ENCODE assay signal across 11 cellular contexts in the genomic region with DNA sequence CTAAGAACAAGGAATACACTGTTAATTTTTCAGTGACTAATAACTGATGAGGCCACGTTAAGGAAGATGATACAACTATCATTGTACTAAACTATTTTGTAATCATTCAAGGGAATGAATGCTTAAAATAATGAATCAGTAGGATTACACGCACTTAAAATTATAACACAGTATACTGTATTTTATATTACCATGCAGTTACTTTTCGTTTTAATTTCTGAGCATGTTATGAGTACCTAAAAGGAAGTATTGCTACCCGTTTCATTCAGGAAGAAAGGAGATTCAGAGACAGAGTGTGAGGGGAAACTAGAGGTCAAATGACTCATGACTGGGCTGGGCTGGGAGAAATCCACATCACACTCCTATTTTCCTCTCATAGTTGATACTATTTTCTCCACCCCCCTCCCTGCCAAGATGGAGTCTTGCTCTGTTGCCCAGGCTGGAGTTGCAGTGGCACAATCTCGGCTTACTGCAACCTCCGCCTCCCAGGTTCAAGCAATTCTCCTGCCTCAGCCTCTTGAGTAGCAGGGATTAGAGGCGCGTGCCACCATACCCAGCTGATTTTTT.
A peak's percentile ranks its signal among the peaks of the same experiment; 100 is the strongest.
DNase-seq lines count a peak whose midpoint lies in the region; ATAC-seq and TF ChIP-seq lines count a peak whose summit lies in the region.
"Had no signal": no experiment of that assay in that cellular context is flagged by ENCODE, and none has a peak within 500 bp of the region (broad histone marks: within the 10 kb centered on the region; RNA-seq: fewer than 3 reads in every experiment).

No MANE protein-coding gene starts in this region.

- no peak overlapping the region for H2AK9ac ChIP-seq in IMR-90 (replicated peaks; ENCODE audit: low read depth, low read length, poor library complexity)

- ATAC-seq in IMR-90 (ENCODE audit: low read depth) (peak; percentile 52), left lung (peak; percentile 34), GM21717 (IDR thresholded peaks at IDR 0.05; ENCODE audit: unreplicated experiment) (no peak)
- ATAC-seq in effector memory CD8-positive, alpha-beta T cell (replicated peaks) = no peak

- dilution Hi-C loops in IMR-90 (cut with HindIII; ENCODE audit: low sequenced_read_pairs, unreplicated experiment) = no loop called here

- no CpG with 5 or more reads among the region's 8 CpGs for WGBS in IMR-90 (ENCODE audit: extremely low coverage in 2 of 2, insufficient read length in 1 of 2), 2 experiments

- H3K27ac Mint-ChIP-seq in T-helper 2 cell treated with Interferon-gamma antibody and Interleukin-4, amounts not matched to agents 5 μg/mL and 100 μg/mL, for 36 hours = no peak overlapping the region
- no peak overlapping the region for H3K27ac Mint-ChIP-seq in effector memory CD8-positive, alpha-beta T cell
- H3K27ac Mint-ChIP-seq: activated T-helper 1 cell treated with anti-CD3 and anti-CD28 coated beads, Interleukin-12 subunit alpha, Interleukin-12 subunit beta, Interleukin-2, Interleukin-4 antibody, amounts not matched to agents 30 ng/mL and 10 ng/mL and 1 ng/mL, durations not matched to agents 14 hours and 24 hours and 36 hours; stimulated activated naive CD8-positive, alpha-beta T cell treated with anti-CD3 and anti-CD28 coated beads, Interleukin-15, Interleukin-2, amounts not matched to agents 100 ng/mL and 50 ng/mL, for 24 hours had no signal

- H3K4me3 ChIP-seq in IMR-90 (ENCODE audit: insufficient read depth, low read depth, low read length) (no peak overlapping the region), left lung (no peak overlapping the region)

- H3K23ac ChIP-seq in IMR-90 (ENCODE audit: low read depth, low read length) = no peak overlapping the region

- H2BK5ac ChIP-seq in IMR-90 (ENCODE audit: low read depth, low read length, poor library complexity, severe bottlenecking) = peak overlapping the region; percentile 23

- no peaks in the 10 kb centered on the region for H3K79me1 ChIP-seq in IMR-90 (ENCODE audit: low read depth in 1 of 2, low read length in 2 of 2)

- H4K20me1 ChIP-seq in IMR-90 (ENCODE audit: insufficient read depth, low read length) = no peaks in the 10 kb centered on the region

- no peak overlapping the region for H3K9ac ChIP-seq in IMR-90 (ENCODE audit: low read depth, low read length)

- peak overlapping the region; percentile 24; the same call in 1 of the 2 replicates for H2BK120ac ChIP-seq in IMR-90 (ENCODE audit: low read depth, low read length)

- H3K4me1 ChIP-seq in IMR-90 (ENCODE audit: control insufficient read depth, insufficient read depth, low read length) = peaks cover 19% of the 10 kb centered on the region
- H3K4me1 ChIP-seq in left lung = peaks cover 25 to 52% of the 10 kb centered on the region in 2 donors

- H3K9me3 ChIP-seq in IMR-90 (ENCODE audit: control insufficient read depth, insufficient read depth, low read length) (no peaks in the 10 kb centered on the region), left lung (no peaks in the 10 kb centered on the region)

- TF ChIP-seq CTCF in IMR-90 (conservative IDR thresholded peaks at IDR 0.05; ENCODE audit: low read depth, low read length) (no peak), left lung (IDR thresholded peaks at IDR 0.05) (no peak)

- POLR2A ChIA-PET in IMR-90 (lab: Charles Lee; ENCODE audit: unreplicated experiment) = no interaction called here

- no peak for TF ChIP-seq RAD21 in IMR-90 (IDR thresholded peaks at IDR 0.05; ENCODE audit: low read length)

- H4K91ac ChIP-seq in IMR-90 (ENCODE audit: insufficient read depth, low read depth, low read length) = no peak overlapping the region

- no peak for TF ChIP-seq POLR2A in IMR-90 (IDR thresholded peaks at IDR 0.05; ENCODE audit: low read depth, low read length)

- H3K27ac ChIP-seq in IMR-90 (ENCODE audit: insufficient read depth, low read length) (no peak overlapping the region), left lung (peak overlapping the region in 1 of 2 donors; percentile 46)

- no peak overlapping the region for H3K56ac ChIP-seq in IMR-90 (ENCODE audit: extremely low read depth, insufficient read depth, low read length)

- H3K4ac ChIP-seq in IMR-90 (ENCODE audit: low read depth, low read length) = peak overlapping the region; percentile 18; the same call in 1 of the 2 replicates

- H2AK5ac ChIP-seq in IMR-90 (ENCODE audit: low read depth, low read length) = no peak overlapping the region

- CTCF ChIA-PET in IMR-90 (lab: Yijun Ruan, JAX) = interaction anchor here (0.7 kb wide), 1 partner anchor 44 kb away, joined by 4 read pairs; no protein-coding TSS in a partner anchor

- BruUV-seq in IMR-90 (replicated peaks; lab: Mats Ljungman, UMichigan) = no TSS peak

- H3K27me3 Mint-ChIP-seq in T-helper 2 cell treated with Interferon-gamma antibody and Interleukin-4, amounts not matched to agents 5 μg/mL and 100 μg/mL, for 36 hours (ENCODE audit: low read depth) = no peaks in the 10 kb centered on the region
- peaks cover 6 to 31% of the 10 kb centered on the region in 2 donors for H3K27me3 Mint-ChIP-seq in effector memory CD8-positive, alpha-beta T cell
- H3K27me3 Mint-ChIP-seq: stimulated activated naive CD8-positive, alpha-beta T cell treated with anti-CD3 and anti-CD28 coated beads, Interleukin-15, Interleukin-2, amounts not matched to agents 100 ng/mL and 50 ng/mL, for 24 hours had no signal

- H3K4me3 Mint-ChIP-seq in T-helper 2 cell treated with Interferon-gamma antibody and Interleukin-4, amounts not matched to agents 5 μg/mL and 100 μg/mL, for 36 hours = no peak overlapping the region
- H3K4me3 Mint-ChIP-seq in effector memory CD8-positive, alpha-beta T cell = no peak overlapping the region
- H3K4me3 Mint-ChIP-seq: activated T-helper 1 cell treated with anti-CD3 and anti-CD28 coated beads, Interleukin-12 subunit alpha, Interleukin-12 subunit beta, Interleukin-2, Interleukin-4 antibody, amounts not matched to agents 30 ng/mL and 10 ng/mL and 1 ng/mL, durations not matched to agents 14 hours and 24 hours and 36 hours; stimulated activated naive CD8-positive, alpha-beta T cell treated with anti-CD3 and anti-CD28 coated beads, Interleukin-15, Interleukin-2, amounts not matched to agents 100 ng/mL and 50 ng/mL, for 24 hours had no signal

- H3K27me3 ChIP-seq in IMR-90 (ENCODE audit: control insufficient read depth, insufficient read depth, low read length) (no peaks in the 10 kb centered on the region), left lung (no peaks in the 10 kb centered on the region)

- no peak overlapping the region for H2BK20ac ChIP-seq in IMR-90 (ENCODE audit: low read depth, low read length)

- no peak overlapping the region for H4K5ac ChIP-seq in IMR-90 (ENCODE audit: low read depth, low read length)

- H4K8ac ChIP-seq in IMR-90 (ENCODE audit: low read depth in 2 of 2, low read length in 2 of 2) = peak overlapping the region in 1 of 2 experiments; percentile 30; a peak in 1 of 4 replicates

- H3K36me3 Mint-ChIP-seq in T-helper 2 cell treated with Interferon-gamma antibody and Interleukin-4, amounts not matched to agents 5 μg/mL and 100 μg/mL, for 36 hours (ENCODE audit: low read depth) = no peaks in the 10 kb centered on the region
- no peaks in the 10 kb centered on the region for H3K36me3 Mint-ChIP-seq in effector memory CD8-positive, alpha-beta T cell (ENCODE audit: insufficient read depth)

- H3K36me3 ChIP-seq in IMR-90 (ENCODE audit: control insufficient read depth, insufficient read depth, low read length) = no peaks in the 10 kb centered on the region
- no peaks in the 10 kb centered on the region for H3K36me3 ChIP-seq in left lung

- H2BK15ac ChIP-seq in IMR-90 (ENCODE audit: low read depth, low read length) = no peak overlapping the region

- in situ Hi-C loops in IMR-90 (cut with MboI; ENCODE audit: low sequenced_read_pairs) = no loop called here

- peak overlapping the region; percentile 6 for H2AFZ ChIP-seq in IMR-90 (replicated peaks; ENCODE audit: low read length, poor library complexity)

- no peaks in the 10 kb centered on the region for H3K9me3 Mint-ChIP-seq in T-helper 2 cell treated with Interferon-gamma antibody and Interleukin-4, amounts not matched to agents 5 μg/mL and 100 μg/mL, for 36 hours
- no peaks in the 10 kb centered on the region for H3K9me3 Mint-ChIP-seq in effector memory CD8-positive, alpha-beta T cell
- H3K9me3 Mint-ChIP-seq: activated T-helper 1 cell treated with anti-CD3 and anti-CD28 coated beads, Interleukin-12 subunit alpha, Interleukin-12 subunit beta, Interleukin-2, Interleukin-4 antibody, amounts not matched to agents 30 ng/mL and 10 ng/mL and 1 ng/mL, durations not matched to agents 14 hours and 24 hours and 36 hours; stimulated activated naive CD8-positive, alpha-beta T cell treated with anti-CD3 and anti-CD28 coated beads, Interleukin-15, Interleukin-2, amounts not matched to agents 100 ng/mL and 50 ng/mL, for 24 hours had no signal

- H3K9me1 ChIP-seq in IMR-90 (ENCODE audit: insufficient read depth, low read length) = peaks cover 12% of the 10 kb centered on the region

- H3K4me1 Mint-ChIP-seq in T-helper 2 cell treated with Interferon-gamma antibody and Interleukin-4, amounts not matched to agents 5 μg/mL and 100 μg/mL, for 36 hours (ENCODE audit: low read depth) = no peaks in the 10 kb centered on the region
- H3K4me1 Mint-ChIP-seq in effector memory CD8-positive, alpha-beta T cell (ENCODE audit: low read depth in 2 of 2) = peaks cover 0 to 7% of the 10 kb centered on the region in 2 donors

- no peak overlapping the region for H3K18ac ChIP-seq in IMR-90 (ENCODE audit: low read depth, low read length)

- H3K4me2 ChIP-seq in IMR-90 (ENCODE audit: low read depth, low read length) = no peak overlapping the region

- no peak overlapping the region for H3K14ac ChIP-seq in IMR-90 (replicated peaks; ENCODE audit: low read depth, low read length)

- DNase-seq in EL (peak; percentile 82), IMR-90 (peak; percentile 73), astrocyte of the hippocampus (ENCODE audit: low read depth, low spot score) (peak; percentile 58), left lung (no peak), DMS 273 treated with DMSO at 0.1 percent for 48 hours (lab: John Stamatoyannopoulos, UW) (no peak)
- no peak for DNase-seq in T-helper 2 cell treated with Interferon-gamma antibody and Interleukin-4, amounts not matched to agents 5 μg/mL and 100 μg/mL, for 36 hours (ENCODE audit: low spot score)
- no peak for DNase-seq in effector memory CD8-positive, alpha-beta T cell
- DNase-seq: H7 had no signal

- intact Hi-C loops in IMR-90 (cut with micrococcal nuclease) (no loop called here), left lung (cut with DNase I) (no loop called here)

TF ChIP-seq in IMR-90, 13 proteins besides CTCF, POLR2A, EP300 and RAD21 (continues in another document):
- TF ChIP-seq CEBPB (IDR thresholded peaks at IDR 0.05; ENCODE audit: low read depth, low read length) (peak; percentile 24; the same call in 1 of the 2 replicates), RCOR1 (IDR thresholded peaks at IDR 0.05; ENCODE audit: insufficient replicate concordance, low read length) (no peak)
- TF ChIP-seq, protein P1, sequence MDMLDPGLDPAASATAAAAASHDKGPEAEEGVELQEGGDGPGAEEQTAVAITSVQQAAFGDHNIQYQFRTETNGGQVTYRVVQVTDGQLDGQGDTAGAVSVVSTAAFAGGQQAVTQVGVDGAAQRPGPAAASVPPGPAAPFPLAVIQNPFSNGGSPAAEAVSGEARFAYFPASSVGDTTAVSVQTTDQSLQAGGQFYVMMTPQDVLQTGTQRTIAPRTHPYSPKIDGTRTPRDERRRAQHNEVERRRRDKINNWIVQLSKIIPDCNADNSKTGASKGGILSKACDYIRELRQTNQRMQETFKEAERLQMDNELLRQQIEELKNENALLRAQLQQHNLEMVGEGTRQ (IDR thresholded peaks at IDR 0.05; ENCODE audit: low read depth, low read length) = no peak

Comparison
In these comparisons a context has a peak if more than half of its experiments do, and no peak if none do; other contexts are left out.
1. DNase-seq: peak in EL (single experiment), IMR-90 (single experiment) and astrocyte of the hippocampus (single experiment); none in left lung (0 of 2), T-helper 2 cell treated with Interferon-gamma antibody and Interleukin-4, amounts not matched to agents 5 μg/mL and 100 μg/mL, for 36 hours (single experiment), DMS 273 treated with DMSO at 0.1 percent for 48 hours (single experiment) and effector memory CD8-positive, alpha-beta T cell (0 of 3).
2. ATAC-seq: peak in IMR-90 (single experiment) and left lung (single experiment); none in GM21717 (single experiment) and effector memory CD8-positive, alpha-beta T cell (single experiment).